8 cellular contexts compared by ENCODE assay signal in genomic region chr6:13813621-13814175, GRCh38. TPM values are rescaled to one million over a fixed set of nuclear protein-coding genes. Genes with fewer than 3 reads are reported as not detected.
DNase-seq lines count a peak whose midpoint lies in the region; FAIRE-seq and TF ChIP-seq lines count a peak whose summit lies in the region.

No MANE protein-coding gene starts in this region.

- no peak for TF ChIP-seq CTCF in cardiac fibroblast (IDR thresholded peaks at IDR 0.05; ENCODE audit: low read depth, low read length)

- no peak for DNase-seq in activated naive CD4-positive, alpha-beta T cell treated with anti-CD3 and anti-CD28 coated beads for 36 hours
- no peak for DNase-seq in activated naive CD4-positive, alpha-beta T cell treated with Interleukin-2 at 50 U/mL for 16 hours
- DNase-seq in H54 (ENCODE audit: insufficient read length, low spot score) (peak; percentile 81), Kasumi-1 (lab: John Stamatoyannopoulos, UW) (peak; percentile 69 to 77), SHP77 treated with DMSO at 0.1 percent for 48 hours (lab: John Stamatoyannopoulos, UW) (peak; percentile 21), cardiac fibroblast (ENCODE audit: low read depth in 2 of 2) (peak; percentile 61 to 69), iPS-NIHi7 (ENCODE audit: extremely low spot score) (peak; percentile 90)

- H3K4me3 ChIP-seq in cardiac fibroblast (replicated peaks in 1 of 2; ENCODE audit: low read depth in 2 of 2, low read length in 2 of 2), result peak overlapping the region; percentile 79 to 82
- H3K4me3 ChIP-seq in skeletal muscle satellite cell (ENCODE audit: low read length), result peak overlapping the region; percentile 92

- FAIRE-seq in H54 (lab: Jason Lieb, UNC), result peak; percentile 15

- CTCF ChIA-PET in activated naive CD4-positive, alpha-beta T cell treated with anti-CD3 and anti-CD28 coated beads for 36 hours (lab: Charles Lee), result interaction anchor here (0.6 to 1.3 kb wide), 4 partner anchors 11 to 254 kb away, joined by 3 to 4 read pairs (median 3); no protein-coding TSS in a partner anchor

- no peak for TF ChIP-seq POLR2A in H54 (IDR thresholded peaks at IDR 0.05; ENCODE audit: low read depth, low read length)

- no peaks in the 10 kb centered on the region for H3K9me3 ChIP-seq in skeletal muscle satellite cell (replicated peaks; ENCODE audit: low read length)

- peaks cover 3% of the 10 kb centered on the region for H3K36me3 Mint-ChIP-seq in activated naive CD4-positive, alpha-beta T cell treated with anti-CD3 and anti-CD28 coated beads for 36 hours (ENCODE audit: low read depth)

- peak overlapping the region; percentile 95 for H3K9ac ChIP-seq in skeletal muscle satellite cell (ENCODE audit: low read depth, low read length)

- intact Hi-C loops in activated naive CD4-positive, alpha-beta T cell treated with anti-CD3 and anti-CD28 coated beads for 36 hours (cut with micrococcal nuclease), result loop anchor here (1.0 to 5.0 kb wide), 10 partner anchors 19 to 485 kb away; partner anchors contain the start of genes GFOD1, NOL7, SIRT5 and TBC1D7

- H3K4me3 Mint-ChIP-seq in activated naive CD4-positive, alpha-beta T cell treated with anti-CD3 and anti-CD28 coated beads for 36 hours, result peak overlapping the region; percentile 83

- no peaks in the 10 kb centered on the region for H3K27me3 ChIP-seq in skeletal muscle satellite cell (ENCODE audit: control insufficient read depth, insufficient read depth, low read length)

- H3K4me1 ChIP-seq in skeletal muscle satellite cell (ENCODE audit: control insufficient read depth, insufficient read depth, low read length), result peaks cover 12% of the 10 kb centered on the region

- H3K27me3 Mint-ChIP-seq in activated naive CD4-positive, alpha-beta T cell treated with anti-CD3 and anti-CD28 coated beads for 36 hours (ENCODE audit: low read depth), result no peaks in the 10 kb centered on the region

- no peaks in the 10 kb centered on the region for H3K36me3 ChIP-seq in skeletal muscle satellite cell (ENCODE audit: insufficient read depth, low read length)

- peak overlapping the region; percentile 73 for H3K27ac Mint-ChIP-seq in activated naive CD4-positive, alpha-beta T cell treated with anti-CD3 and anti-CD28 coated beads for 36 hours

- peaks cover 28% of the 10 kb centered on the region for H3K4me1 Mint-ChIP-seq in activated naive CD4-positive, alpha-beta T cell treated with anti-CD3 and anti-CD28 coated beads for 36 hours (ENCODE audit: low read depth)

- peak overlapping the region; percentile 90 for H3K4me2 ChIP-seq in skeletal muscle satellite cell (ENCODE audit: low read length)

- no peaks in the 10 kb centered on the region for H3K9me3 Mint-ChIP-seq in activated naive CD4-positive, alpha-beta T cell treated with anti-CD3 and anti-CD28 coated beads for 36 hours

RNA-seq across cellular contexts. Expression of gene MCUR1, which starts 0.7 kb away (rescaled TPM):
- total RNA-seq in activated naive CD4-positive, alpha-beta T cell treated with anti-CD3 and anti-CD28 coated beads for 36 hours, result 10 to 100 TPM; 27.1 to 28.3 TPM
- 12.4 and 13.3 TPM in 2 replicates for total RNA-seq in skeletal muscle satellite cell (2012; rRNA removed)

Comparison
In these comparisons a context has a peak if more than half of its experiments do, and no peak if none do; other contexts are left out.
1. DNase-seq: peak in H54 (single experiment), Kasumi-1 (2 of 2), SHP77 treated with DMSO at 0.1 percent for 48 hours (single experiment), cardiac fibroblast (2 of 2) and iPS-NIHi7 (single experiment); none in activated naive CD4-positive, alpha-beta T cell treated with anti-CD3 and anti-CD28 coated beads for 36 hours (single experiment) and activated naive CD4-positive, alpha-beta T cell treated with Interleukin-2 at 50 U/mL for 16 hours (single experiment).